In the genomic region with DNA sequence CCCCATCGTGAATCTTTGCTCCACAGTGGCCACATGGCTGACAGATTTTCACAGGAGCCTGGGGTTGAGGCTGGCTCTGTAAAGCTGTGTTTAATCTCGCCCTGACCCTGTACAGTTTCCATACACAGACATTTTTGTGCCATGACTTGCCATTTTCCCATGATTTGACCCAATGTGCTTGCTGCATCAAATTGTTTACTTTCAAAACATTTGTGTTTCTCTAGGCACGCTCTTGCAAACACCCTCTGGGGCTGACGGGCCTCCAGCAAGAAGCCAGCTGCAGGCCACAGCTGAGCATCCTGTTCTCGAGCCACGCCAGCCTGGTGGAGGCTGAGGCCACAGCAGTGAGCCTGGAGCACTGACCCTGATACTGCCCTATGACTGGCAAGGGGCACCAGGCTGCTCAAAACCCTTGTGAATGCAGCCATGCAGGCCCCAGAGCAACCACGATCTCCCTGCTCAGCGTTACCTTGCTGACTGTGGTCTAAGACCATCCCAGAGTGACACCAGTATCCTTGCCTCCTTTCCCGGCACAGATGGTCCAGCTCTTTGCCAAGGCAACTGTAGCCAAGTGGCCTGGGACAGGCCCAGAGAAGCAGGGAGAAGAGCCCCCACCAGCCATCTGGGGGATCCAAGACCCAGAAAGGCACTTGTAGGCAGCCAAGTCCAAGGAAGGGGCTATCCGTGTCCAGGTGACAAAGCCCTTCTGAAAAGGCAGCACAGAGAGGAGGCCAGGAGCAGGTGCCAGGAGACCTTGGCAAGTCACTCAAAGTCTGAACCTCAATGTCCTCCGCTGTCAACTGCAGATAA, we compare ENCODE assay signal across 10 cellular contexts.
DNase-seq lines count a peak whose midpoint lies in the region; ATAC-seq and TF ChIP-seq lines count a peak whose summit lies in the region.
"Had no signal": no experiment of that assay in that cellular context is flagged by ENCODE, and none has a peak within 500 bp of the region (broad histone marks: within the 10 kb centered on the region; RNA-seq: fewer than 3 reads in every experiment).

No MANE protein-coding gene starts in this region.

- no peaks in the 10 kb centered on the region for H3K36me3 Mint-ChIP-seq in type B pancreatic cell
- H3K36me3 Mint-ChIP-seq: CD4-positive, CD25-positive, alpha-beta regulatory T cell had no signal

- no peak overlapping the region for H3K27ac Mint-ChIP-seq in type B pancreatic cell
- H3K27ac Mint-ChIP-seq: CD4-positive, CD25-positive, alpha-beta regulatory T cell had no signal

- peaks cover 7% of the 10 kb centered on the region for H3K4me1 Mint-ChIP-seq in type B pancreatic cell (ENCODE audit: unreplicated experiment)

- ATAC-seq in Right ventricle myocardium superior (ENCODE audit: poor library complexity), result no peak

- H3K4me3 Mint-ChIP-seq in type B pancreatic cell, result no peak overlapping the region
- H3K4me3 Mint-ChIP-seq: CD4-positive, CD25-positive, alpha-beta regulatory T cell had no signal

- TF ChIP-seq CTCF in type B pancreatic cell (conservative IDR thresholded peaks at IDR 0.05), result no peak

- intact Hi-C loops in cardiac septum (cut with DNase I) (no loop called here), Right ventricle myocardium superior (cut with DNase I) (no loop called here)

- peaks cover 12% of the 10 kb centered on the region for H3K9me3 Mint-ChIP-seq in type B pancreatic cell

- no peaks in the 10 kb centered on the region for H3K27me3 Mint-ChIP-seq in type B pancreatic cell

- DNase-seq in cardiac septum (ENCODE audit: low spot score), result peak; percentile 70
- DNase-seq in Right ventricle myocardium superior, result no peak
- DNase-seq in astrocyte of the hippocampus (ENCODE audit: low read depth, low spot score), result peak; percentile 91
- DNase-seq in iris pigment epithelial cell (ENCODE audit: low read depth), result peak; percentile 71
- DNase-seq in type B pancreatic cell (ENCODE audit: extremely low spot score, unreplicated experiment), result peak; percentile 58
- no peak for DNase-seq in NCI-H2107 (lab: John Stamatoyannopoulos, UW)
- no peak for DNase-seq in middle frontal gyrus (ENCODE audit: extremely low spot score, low spot score)
- DNase-seq in putamen (ENCODE audit: low spot score), result no peak
- DNase-seq: activated gamma-delta T cell had no signal

Comparison
In these comparisons a context has a peak if more than half of its experiments do, and no peak if none do; other contexts are left out.
1. DNase-seq: peak in cardiac septum (single experiment), astrocyte of the hippocampus (single experiment), iris pigment epithelial cell (single experiment) and type B pancreatic cell (single experiment); none in Right ventricle myocardium superior (single experiment), NCI-H2107 (single experiment), middle frontal gyrus (single experiment) and putamen (single experiment).